ENCODE assay signal across 15 cellular contexts in genomic region chr22:38248280-38248679, GRCh38.
"Had no signal": no experiment of that assay in that cellular context is flagged by ENCODE, and none has a peak within 500 bp of the region (broad histone marks: within the 10 kb centered on the region; RNA-seq: fewer than 3 reads in every experiment).

No MANE protein-coding gene starts in this region.

- H3K4me1 Mint-ChIP-seq: stimulated activated naive CD8-positive, alpha-beta T cell treated with anti-CD3 and anti-CD28 coated beads, Interleukin-15, amount 100 ng/mL, for 72 hours had no signal

- H3K27ac ChIP-seq: body of pancreas, hepatocyte, VCaP had no signal

- H3K27me3 Mint-ChIP-seq: progenitor cell of endocrine pancreas; stimulated activated naive CD8-positive, alpha-beta T cell treated with anti-CD3 and anti-CD28 coated beads, Interleukin-15, amount 100 ng/mL, for 72 hours had no signal

- H3K9me3 Mint-ChIP-seq: activated T-helper 2 cell treated with anti-CD3 and anti-CD28 coated beads, Interferon-gamma antibody, Interleukin-2, Interleukin-4, amounts not matched to agents 10 μg/mL and 5 μg/mL and 100 μg/mL, durations not matched to agents 14 hours and 24 hours and 36 hours; natural killer cell had no signal

- H3K4me3 ChIP-seq: body of pancreas, hepatocyte, left ventricle myocardium inferior, thoracic aorta had no signal

- H3K27ac Mint-ChIP-seq: activated T-helper 2 cell treated with anti-CD3 and anti-CD28 coated beads, Interferon-gamma antibody, Interleukin-2, Interleukin-4, amounts not matched to agents 10 μg/mL and 5 μg/mL and 100 μg/mL, durations not matched to agents 14 hours and 24 hours and 36 hours; natural killer cell had no signal

- H3K4me3 Mint-ChIP-seq: natural killer cell; stimulated activated naive CD8-positive, alpha-beta T cell treated with anti-CD3 and anti-CD28 coated beads, Interleukin-15, amount 100 ng/mL, for 72 hours had no signal

- ATAC-seq: body of pancreas; esophagus mucosa; natural killer cell; sciatic nerve; stimulated activated naive CD8-positive, alpha-beta T cell treated with anti-CD3 and anti-CD28 coated beads, Interleukin-15, amount 100 ng/mL, for 72 hours had no signal

- FAIRE-seq: keratinocyte had no signal

- DNase-seq: activated CD4-positive, alpha-beta T cell treated with anti-CD3 and anti-CD28 coated beads, Interleukin-2, amount 50 U/mL, for 48 hours; activated naive CD4-positive, alpha-beta T cell treated with anti-CD3 and anti-CD28 coated beads, Interleukin-2, amount 50 U/mL, for 16 hours; body of pancreas; cerebellar nuclear complex; left ventricle myocardium inferior; natural killer cell; stimulated activated naive CD8-positive, alpha-beta T cell treated with anti-CD3 and anti-CD28 coated beads, Interleukin-15, amount 100 ng/mL, for 72 hours had no signal
